21 cellular contexts compared by ENCODE assay signal in the genomic region with DNA sequence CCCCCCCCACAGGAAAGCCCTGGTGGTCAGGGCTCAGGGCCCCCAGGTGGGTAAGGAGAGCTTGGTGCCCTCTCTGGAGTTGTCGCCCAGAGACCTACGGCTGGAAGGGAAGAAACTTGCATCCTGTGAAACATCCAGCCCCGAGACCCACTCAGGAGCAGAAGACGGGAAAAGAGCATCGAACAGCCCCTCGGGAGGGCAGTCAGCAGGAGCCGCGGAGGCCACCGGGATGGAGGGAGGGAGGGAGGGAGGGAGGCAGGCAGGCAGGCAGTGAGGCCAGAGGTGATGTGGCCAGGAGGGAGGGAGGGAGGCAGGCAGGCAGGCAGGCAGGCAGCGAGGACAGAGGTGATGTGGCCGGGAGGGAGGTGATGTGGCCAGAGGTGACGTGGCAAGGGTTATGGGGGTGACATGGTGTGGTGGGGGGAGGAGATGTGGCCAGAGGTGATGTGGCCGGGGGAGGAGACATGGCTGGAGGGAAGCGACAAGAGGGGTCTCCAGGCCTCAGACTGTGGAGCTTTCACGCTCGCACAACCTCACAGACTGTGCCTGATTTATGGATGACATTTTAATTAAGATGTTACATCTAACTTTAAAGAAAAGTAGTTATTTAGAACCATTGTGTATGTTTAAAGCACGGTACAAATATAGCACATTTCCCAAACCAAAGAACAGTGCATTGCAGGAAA.
"Had no signal": no experiment of that assay in that cellular context is flagged by ENCODE, and none has a peak within 500 bp of the region (broad histone marks: within the 10 kb centered on the region; RNA-seq: fewer than 3 reads in every experiment).

No MANE protein-coding gene starts in this region.

- H3K9me3 Mint-ChIP-seq: activated CD4-positive, alpha-beta T cell treated with anti-CD3 and anti-CD28 coated beads, Interleukin-2, amount 10 ng/mL, durations not matched to agents 24 days and 14 days; activated naive CD4-positive, alpha-beta T cell treated with anti-CD3 and anti-CD28 coated beads, Interleukin-2, amount 50 U/mL, for 72 hours; activated T-cell treated with anti-CD3 and anti-CD28 coated beads, Interleukin-2, amount 50 U/mL, for 72 hours; immature natural killer cell; T-helper 2 cell treated with Interferon-gamma antibody and Interleukin-4, amounts not matched to agents 5 μg/mL and 100 μg/mL, for 36 hours had no signal

- ATAC-seq: activated naive CD4-positive, alpha-beta T cell treated with anti-CD3 and anti-CD28 coated beads, Interleukin-2, amount 50 U/mL, for 72 hours; activated T-cell treated with anti-CD3 and anti-CD28 coated beads, Interleukin-2, amount 50 U/mL, for 72 hours; lower lobe of right lung had no signal

- H3K27me3 ChIP-seq: colonic mucosa, foreskin keratinocyte, tibial nerve had no signal

- H3K4me1 Mint-ChIP-seq: activated CD4-positive, alpha-beta T cell treated with anti-CD3 and anti-CD28 coated beads, Interleukin-2, amount 10 ng/mL, durations not matched to agents 24 days and 14 days; immature natural killer cell had no signal

- H3K36me3 Mint-ChIP-seq: activated naive CD4-positive, alpha-beta T cell treated with anti-CD3 and anti-CD28 coated beads, Interleukin-2, amount 50 U/mL, for 72 hours; immature natural killer cell had no signal

- H3K4me3 Mint-ChIP-seq: activated CD4-positive, alpha-beta T cell treated with anti-CD3 and anti-CD28 coated beads, Interleukin-2, amount 10 ng/mL, durations not matched to agents 24 days and 14 days; activated T-cell treated with anti-CD3 and anti-CD28 coated beads, Interleukin-2, amount 50 U/mL, for 72 hours; immature natural killer cell; T-helper 2 cell treated with Interferon-gamma antibody and Interleukin-4, amounts not matched to agents 5 μg/mL and 100 μg/mL, for 36 hours had no signal

- H3K36me3 ChIP-seq: colonic mucosa, lower lobe of right lung, neutrophil, tibial nerve had no signal

- H3K4me1 ChIP-seq: colonic mucosa had no signal

- H3K4me3 ChIP-seq: colonic mucosa, lower lobe of right lung, skin epidermis, tibial nerve had no signal

- DNase-seq: activated CD4-positive, alpha-beta T cell treated with anti-CD3 and anti-CD28 coated beads, Interleukin-2, amount 10 ng/mL, durations not matched to agents 24 days and 14 days; activated CD4-positive, CD25-positive, alpha-beta regulatory T cell; activated CD8-positive, alpha-beta memory T cell treated with anti-CD3 and anti-CD28 coated beads, Interleukin-2, amount 50 U/mL, for 48 hours; activated gamma-delta T cell; activated T-cell treated with anti-CD3 and anti-CD28 coated beads, Interleukin-2, amount 50 U/mL, for 72 hours; colonic mucosa; effector CD4-positive, alpha-beta T cell; foreskin keratinocyte; immature natural killer cell; lower lobe of right lung; midbrain; retina; stimulated activated CD4-positive, alpha-beta T cell treated with anti-CD3 and anti-CD28 coated beads, Interleukin-4, amount 100 ng/mL, for 24 hours; stimulated activated CD8-positive, alpha-beta memory T cell treated with anti-CD3 and anti-CD28 coated beads, Interleukin-4, amount 100 ng/mL, for 48 hours; stimulated activated naive CD4-positive, alpha-beta T cell treated with Interleukin-2 at 50 U/mL for 16 hours; substantia nigra had no signal

- H3K27ac Mint-ChIP-seq: activated CD4-positive, alpha-beta T cell treated with anti-CD3 and anti-CD28 coated beads, Interleukin-2, amount 10 ng/mL, durations not matched to agents 24 days and 14 days; activated naive CD4-positive, alpha-beta T cell treated with anti-CD3 and anti-CD28 coated beads, Interleukin-2, amount 50 U/mL, for 72 hours; activated T-cell treated with anti-CD3 and anti-CD28 coated beads, Interleukin-2, amount 50 U/mL, for 72 hours; immature natural killer cell; T-helper 2 cell treated with Interferon-gamma antibody and Interleukin-4, amounts not matched to agents 5 μg/mL and 100 μg/mL, for 36 hours had no signal

- H3K27ac ChIP-seq: colonic mucosa, foreskin keratinocyte, lower lobe of right lung, neutrophil had no signal

- H3K9me3 ChIP-seq: colonic mucosa, lower lobe of right lung, neutrophil, tibial nerve had no signal
